ENCODE assay signal across 7 cellular contexts in genomic region chr14:96915478-96915877, GRCh38.
"Had no signal": no experiment of that assay in that cellular context is flagged by ENCODE, and none has a peak within 500 bp of the region (broad histone marks: within the 10 kb centered on the region; RNA-seq: fewer than 3 reads in every experiment).

No MANE protein-coding gene starts in this region.

- ATAC-seq: HepG2 had no signal

- H3K4me3 Mint-ChIP-seq: IgD-negative memory B cell had no signal

- H3K27me3 Mint-ChIP-seq: IgD-negative memory B cell had no signal

- FAIRE-seq: HepG2, HTR-8/SVneo had no signal

- H3K27ac ChIP-seq: HL-60 had no signal

- DNase-seq: IMR-90, KBM-7, KG1 had no signal
